Comparison of ENCODE assay signal across 8 cellular contexts in genomic region chr9:126914458-126915280, GRCh38.
DNase-seq lines count a peak whose midpoint lies in the region; ATAC-seq and TF ChIP-seq lines count a peak whose summit lies in the region.

A gene with protein sequence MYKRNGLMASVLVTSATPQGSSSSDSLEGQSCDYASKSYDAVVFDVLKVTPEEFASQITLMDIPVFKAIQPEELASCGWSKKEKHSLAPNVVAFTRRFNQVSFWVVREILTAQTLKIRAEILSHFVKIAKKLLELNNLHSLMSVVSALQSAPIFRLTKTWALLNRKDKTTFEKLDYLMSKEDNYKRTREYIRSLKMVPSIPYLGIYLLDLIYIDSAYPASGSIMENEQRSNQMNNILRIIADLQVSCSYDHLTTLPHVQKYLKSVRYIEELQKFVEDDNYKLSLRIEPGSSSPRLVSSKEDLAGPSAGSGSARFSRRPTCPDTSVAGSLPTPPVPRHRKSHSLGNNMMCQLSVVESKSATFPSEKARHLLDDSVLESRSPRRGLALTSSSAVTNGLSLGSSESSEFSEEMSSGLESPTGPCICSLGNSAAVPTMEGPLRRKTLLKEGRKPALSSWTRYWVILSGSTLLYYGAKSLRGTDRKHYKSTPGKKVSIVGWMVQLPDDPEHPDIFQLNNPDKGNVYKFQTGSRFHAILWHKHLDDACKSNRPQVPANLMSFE (plus strand): TSS chr9:126914782. CDS start chr9:126962290, 47,508 bp downstream.

- DNase-seq in AG20443 (ENCODE audit: low spot score) (peak; percentile 100), NCI-H446 (lab: John Stamatoyannopoulos, UW) (peak; percentile 13 to 90), cerebellar cortex (ENCODE audit: low spot score) (peak; percentile 95), islet precursor cell (peak; percentile 99)
- peak; percentile 71 to 82 for DNase-seq in stimulated activated CD4-positive, alpha-beta T cell treated with anti-CD3 and anti-CD28 coated beads, Interleukin-12 subunit alpha, Interleukin-12 subunit beta, amount 100 ng/mL, for 24 hours (ENCODE audit: low read depth in 2 of 2)

- peak; percentile 97 for ATAC-seq in HG03354 (IDR thresholded peaks at IDR 0.05; ENCODE audit: poor library complexity, severe bottlenecking, unreplicated experiment)
- peak; percentile 98 to 99 for ATAC-seq in activated CD4-positive, CD25-positive, alpha-beta regulatory T cell treated with anti-CD3 and anti-CD28 coated beads, Interleukin-2, amount 50 U/mL, for 24 hours

- TF ChIP-seq POLR2A in GM19099 (IDR thresholded peaks at IDR 0.05; ENCODE audit: extremely low read depth, insufficient read length, low read depth), result peak; percentile 52

Comparison
In these comparisons a context has a peak if more than half of its experiments do, and no peak if none do; other contexts are left out.
1. Peak in every context shown above with its lines: DNase-seq and ATAC-seq.